ENCODE assay signal across 9 cellular contexts in the genomic region with DNA sequence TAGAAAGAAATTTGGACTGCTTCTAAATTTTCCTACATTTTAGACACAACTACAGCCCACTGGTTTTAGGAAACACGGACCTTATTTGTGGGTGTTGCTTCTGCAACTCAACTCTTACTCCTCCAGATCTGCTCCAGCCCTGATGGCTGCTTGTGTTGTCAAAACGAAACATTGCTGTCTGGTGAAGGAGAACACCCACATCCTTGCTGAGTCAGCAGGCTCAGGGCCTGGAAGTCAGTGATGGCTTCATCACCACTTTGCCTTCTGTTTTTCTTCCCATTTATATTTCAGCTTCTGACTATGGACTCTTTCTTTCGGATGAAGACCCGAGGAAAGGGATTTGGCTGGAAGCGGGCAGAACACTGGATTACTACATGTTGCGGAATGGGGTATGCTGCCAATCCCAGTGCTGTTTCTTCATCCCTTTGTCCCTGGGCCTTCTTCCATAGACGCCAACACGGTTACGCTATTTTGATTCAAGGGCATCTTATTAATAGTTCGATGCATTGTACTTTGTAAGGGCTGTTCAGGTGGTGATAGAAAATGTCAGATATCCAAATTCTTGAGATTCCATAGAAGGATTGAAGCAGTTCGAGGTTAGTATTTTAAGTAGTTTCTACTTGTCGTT.
DNase-seq lines count a peak whose midpoint lies in the region; ATAC-seq and TF ChIP-seq lines count a peak whose summit lies in the region.
"Had no signal": no experiment of that assay in that cellular context is flagged by ENCODE, and none has a peak within 500 bp of the region (broad histone marks: within the 10 kb centered on the region; RNA-seq: fewer than 3 reads in every experiment).

No MANE protein-coding gene starts in this region.

- no peaks in the 10 kb centered on the region for H3K9me3 ChIP-seq in ovary

- DNase-seq in GM12864 (ENCODE audit: low read depth) (peak; percentile 60), RPMI7951 (ENCODE audit: low read depth) (peak; percentile 14), middle frontal gyrus (ENCODE audit: extremely low spot score, low spot score) (peak; percentile 17), ovary (no peak)
- DNase-seq in activated effector memory CD4-positive, alpha-beta T cell treated with Interleukin-2 at 50 U/mL for 16 hours: no peak

- H3K4me3 ChIP-seq in GM12864 (ENCODE audit: low read depth, low read length) (no peak overlapping the region; the same call in 1 of the 2 replicates), ovary (no peak overlapping the region)

- WGBS in ovary, 3 donors: 71 to 79% (median 71%) methylated on average over 12 of the region's 12 CpGs

- ATAC-seq in GM21576 (IDR thresholded peaks at IDR 0.05; ENCODE audit: unreplicated experiment): peak; percentile 60
- ATAC-seq in HG02970 (IDR thresholded peaks at IDR 0.05; ENCODE audit: low FRiP score, unreplicated experiment): no peak
- no peak for ATAC-seq in GM21786 (IDR thresholded peaks at IDR 0.05; ENCODE audit: unreplicated experiment)

- no peaks in the 10 kb centered on the region for H3K36me3 ChIP-seq in ovary

- TF ChIP-seq CTCF in GM12864 (IDR thresholded peaks at IDR 0.05; ENCODE audit: low read depth, low read length, missing control alignments) (no peak), ovary (IDR thresholded peaks at IDR 0.05) (no peak)

- peaks cover 4% of the 10 kb centered on the region for H3K4me1 ChIP-seq in ovary (ENCODE audit: insufficient read depth)

- no peak overlapping the region for H3K27ac ChIP-seq in ovary
- H3K27ac ChIP-seq: HL-60 had no signal

- TF ChIP-seq POLR2A in ovary (IDR thresholded peaks at IDR 0.05): no peak

- H3K27me3 ChIP-seq in ovary: no peaks in the 10 kb centered on the region

- intact Hi-C loops in ovary (cut with DNase I): loop anchor here in 2 of 4 donors (5.0 kb wide), 1 partner anchor 258 kb away; the partner anchor contains the start of gene TLN2 (in 2 of the 2)

- no peak for TF ChIP-seq EP300 in ovary (IDR thresholded peaks at IDR 0.05)

Comparison
In these comparisons a context has a peak if more than half of its experiments do, and no peak if none do; other contexts are left out.
1. DNase-seq: peak in GM12864 (single experiment), RPMI7951 (single experiment) and middle frontal gyrus (single experiment); none in activated effector memory CD4-positive, alpha-beta T cell treated with Interleukin-2 at 50 U/mL for 16 hours (single experiment) and ovary (0 of 5).